8 cellular contexts compared by ENCODE assay signal in the genomic region with DNA sequence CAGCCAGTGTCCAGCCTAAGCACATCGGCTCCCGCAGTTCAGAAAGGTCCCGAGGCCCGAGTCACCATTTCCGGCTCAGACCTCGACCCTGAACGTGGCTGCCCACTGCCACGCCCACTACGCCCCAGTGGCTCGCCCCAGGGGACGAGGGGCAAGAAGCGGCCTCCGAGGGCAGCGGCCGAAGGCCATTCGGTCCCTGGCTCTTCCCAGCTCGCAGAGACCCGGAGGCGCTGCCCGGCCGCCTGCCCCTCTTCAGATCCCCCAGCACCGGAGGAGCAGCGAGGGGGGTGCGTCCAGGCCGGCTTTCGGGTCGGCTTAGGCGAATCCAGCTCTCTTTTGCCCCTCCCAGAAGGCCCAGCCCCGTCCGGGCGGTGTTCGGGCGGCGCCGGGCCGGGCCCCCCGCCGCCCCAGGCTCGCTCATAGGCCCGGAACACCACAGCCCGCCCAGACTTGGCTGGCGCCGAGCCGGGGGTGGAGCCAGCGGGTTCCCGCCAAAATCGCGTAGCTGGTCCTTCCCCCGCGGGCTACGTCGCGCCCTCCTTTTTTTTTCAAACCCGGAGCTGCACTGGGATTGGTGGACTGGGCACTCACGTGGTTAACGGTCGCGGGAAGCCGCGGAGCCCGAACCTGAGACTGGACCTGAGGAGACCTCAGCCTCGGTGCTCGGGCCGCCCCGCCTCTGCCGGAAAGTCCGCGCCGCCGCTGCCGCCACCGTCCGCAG. TPM values are rescaled to one million over a fixed set of nuclear protein-coding genes. Genes with fewer than 3 reads are reported as not detected.
DNase-seq lines count a peak whose midpoint lies in the region; ATAC-seq lines count a peak whose summit lies in the region.

Gene WEE1 (plus strand): TSS at position 617 of the 721 bp plus-strand sequence. CDS start 264 bp downstream, outside the sequence.

- peak; percentile 95 for DNase-seq in COLO829 (ENCODE audit: low spot score)
- DNase-seq in HT-29 (ENCODE audit: low spot score): peak; percentile 100
- DNase-seq in NK-92 treated with Interleukin-12 subunit alpha and Interleukin-12 subunit beta, amount 100 ng/mL, for 24 hours (lab: John Stamatoyannopoulos, UW): peak; percentile 98
- DNase-seq in activated CD8-positive, alpha-beta memory T cell treated with anti-CD3 and anti-CD28 coated beads for 24 hours: peak; percentile 98
- DNase-seq in effector CD8-positive, alpha-beta T cell (lab: John Stamatoyannopoulos, UW): peak; percentile 84
- DNase-seq in lung microvascular endothelial cell (ENCODE audit: low read depth in 2 of 2): peak; percentile 99
- peak; percentile 88 to 94 (median 94) for DNase-seq in stimulated activated CD4-positive, alpha-beta T cell treated with anti-CD3 and anti-CD28 coated beads, TNF-alpha, amount 100 ng/mL, for 4 hours (ENCODE audit: low read depth in 3 of 3)

- ATAC-seq in GM21360 (IDR thresholded peaks at IDR 0.05; ENCODE audit: unreplicated experiment): peak; percentile 85

RNA-seq across cellular contexts. Expression of gene WEE1, which starts in this region (rescaled TPM):
- total RNA-seq in HT-29 (2014; rRNA removed; shearing (Covaris generic)): 152 and 157 TPM in 2 replicates
- 12.9 and 20.6 TPM in 2 replicates for total RNA-seq in lung microvascular endothelial cell

Comparison
In these comparisons a context has a peak if more than half of its experiments do, and no peak if none do; other contexts are left out.
1. Peak in every context shown above with its lines: DNase-seq and ATAC-seq.